12 cellular contexts compared by ENCODE assay signal in the genomic region with DNA sequence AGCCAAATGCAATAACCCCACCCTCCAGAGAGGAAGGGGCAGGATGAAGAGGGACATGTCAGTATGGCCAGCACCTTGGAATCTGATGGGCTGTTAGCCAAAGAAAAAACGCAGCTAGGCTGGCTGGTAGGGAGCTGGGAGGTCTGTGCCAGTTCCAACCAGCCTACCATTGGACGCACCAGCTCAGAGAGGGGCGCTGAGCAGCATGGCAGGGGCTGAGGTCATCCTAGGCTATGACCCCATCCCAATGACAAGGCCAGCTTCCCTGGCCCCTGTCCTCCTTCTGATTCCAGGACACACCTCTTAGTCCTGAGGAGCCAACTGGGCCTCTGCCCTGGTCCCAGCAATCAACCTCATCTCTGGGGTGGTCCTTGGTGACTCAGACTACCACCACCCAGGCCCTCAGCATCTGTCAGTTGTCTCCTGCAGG. TPM values are rescaled to one million over a fixed set of nuclear protein-coding genes. Genes with fewer than 3 reads are reported as not detected.
DNase-seq lines count a peak whose midpoint lies in the region; ATAC-seq, FAIRE-seq and TF ChIP-seq lines count a peak whose summit lies in the region.
"Had no signal": no experiment of that assay in that cellular context is flagged by ENCODE, and none has a peak within 500 bp of the region (broad histone marks: within the 10 kb centered on the region; RNA-seq: fewer than 3 reads in every experiment).

No MANE protein-coding gene starts in this region.

- no peak for ATAC-seq in HG03139 (IDR thresholded peaks at IDR 0.05; ENCODE audit: unreplicated experiment)

- TF ChIP-seq POLR2A in suprapubic skin (IDR thresholded peaks at IDR 0.05): no peak
- TF ChIP-seq POLR2A in H54 (IDR thresholded peaks at IDR 0.05; ENCODE audit: low read depth, low read length): no peak

- H3K36me3 ChIP-seq in GM23248 (ENCODE audit: low read depth) (peaks cover 26% of the 10 kb centered on the region), right atrium auricular region (peaks cover 5% of the 10 kb centered on the region), suprapubic skin (no peaks in the 10 kb centered on the region), small intestine (ENCODE audit: control insufficient read depth in 2 of 2, insufficient read depth in 2 of 2, low read length in 2 of 2) (no peaks in the 10 kb centered on the region)

- H3F3A ChIP-seq in GM23248 (ENCODE audit: insufficient read depth): peaks cover 57% of the 10 kb centered on the region

- TF ChIP-seq EP300 in suprapubic skin (IDR thresholded peaks at IDR 0.05): no peak

- H2AFZ ChIP-seq in GM23248: no peak overlapping the region

- H4K20me1 ChIP-seq in GM23248 (ENCODE audit: insufficient read depth): peaks cover 93% of the 10 kb centered on the region

- H3K4me1 ChIP-seq in GM23248 (ENCODE audit: insufficient read depth): peaks cover 64% of the 10 kb centered on the region
- peaks cover 0 to 98% of the 10 kb centered on the region in 2 donors for H3K4me1 ChIP-seq in right atrium auricular region
- peaks cover 75% of the 10 kb centered on the region for H3K4me1 ChIP-seq in suprapubic skin
- peaks cover 13 to 23% of the 10 kb centered on the region in 2 donors for H3K4me1 ChIP-seq in small intestine (ENCODE audit: control insufficient read depth in 2 of 2, insufficient read depth in 1 of 2, low read depth in 1 of 2, low read length in 1 of 2)

- H3K27me3 ChIP-seq in GM23248 (replicated peaks; ENCODE audit: insufficient read depth) (no peaks in the 10 kb centered on the region), right atrium auricular region (no peaks in the 10 kb centered on the region), suprapubic skin (no peaks in the 10 kb centered on the region), small intestine (ENCODE audit: control insufficient read depth in 2 of 2, insufficient read depth in 2 of 2, low read length in 2 of 2) (no peaks in the 10 kb centered on the region)

- TF ChIP-seq CTCF in right atrium auricular region (IDR thresholded peaks at IDR 0.05) (no peak), suprapubic skin (IDR thresholded peaks at IDR 0.05) (no peak)

- no peak for FAIRE-seq in small intestine (lab: Jason Lieb, UNC)
- FAIRE-seq in H54 (lab: Jason Lieb, UNC): no peak
- FAIRE-seq: GM18507 had no signal

- no peak overlapping the region for H3K9ac ChIP-seq in GM23248

- H3K4me2 ChIP-seq in GM23248 (ENCODE audit: unreplicated experiment): no peak overlapping the region

- no peaks in the 10 kb centered on the region for H3K9me2 ChIP-seq in GM23248 (ENCODE audit: insufficient read depth)

- H3K27ac ChIP-seq in GM23248 (peak overlapping the region; percentile 12; the same call in 1 of the 2 replicates), angular gyrus (ENCODE audit: low read depth, low read length) (peak overlapping the region; percentile 10), right atrium auricular region (peak overlapping the region; percentile 52 to 78), suprapubic skin (peak overlapping the region; percentile 46), small intestine (ENCODE audit: low read depth in 1 of 2, low read length in 1 of 2) (peak overlapping the region in 1 of 2 donors; percentile 42)

- H3K9me3 ChIP-seq in GM23248 (ENCODE audit: low read depth) (no peaks in the 10 kb centered on the region), right atrium auricular region (no peaks in the 10 kb centered on the region), suprapubic skin (no peaks in the 10 kb centered on the region), small intestine (ENCODE audit: control insufficient read depth, low read depth) (no peaks in the 10 kb centered on the region)

- 82 to 92% methylated on average over 3 of the region's 3 CpGs for WGBS in GM23248 (ENCODE audit: low coverage in 1 of 2, low lambda C conversion rate in 2 of 2, missing lambda C conversion rate in 2 of 2), 2 experiments
- 47% methylated on average over 3 of the region's 3 CpGs for WGBS in suprapubic skin
- WGBS in small intestine, 3 donors: 61 to 63% (median 62%) methylated on average over 3 of the region's 3 CpGs

- DNase-seq in GM23248: no peak
- no peak for DNase-seq in right atrium auricular region (ENCODE audit: low spot score)
- no peak for DNase-seq in suprapubic skin (ENCODE audit: low spot score in 2 of 2)
- DNase-seq in small intestine: no peak
- DNase-seq in H54 (ENCODE audit: insufficient read length, low spot score): no peak
- DNase-seq in NOMO-1 treated with DMSO at 0.1 percent for 48 hours (lab: John Stamatoyannopoulos, UW; ENCODE audit: unreplicated experiment): no peak
- DNase-seq: activated CD4-positive, alpha-beta T cell treated with anti-CD3 and anti-CD28 coated beads, Interleukin-2, amount 10 ng/mL, durations not matched to agents 24 days and 14 days; activated naive CD4-positive, alpha-beta T cell treated with anti-CD3 and anti-CD28 coated beads, Interleukin-2, amount 10 ng/mL, durations not matched to agents 7 days and 5 days; SHP77 had no signal

- H3K79me2 ChIP-seq in GM23248 (ENCODE audit: insufficient read depth): peaks cover 100% of the 10 kb centered on the region

- no peak overlapping the region for H3K4me3 ChIP-seq in GM23248
- no peak overlapping the region for H3K4me3 ChIP-seq in right atrium auricular region
- no peak overlapping the region for H3K4me3 ChIP-seq in suprapubic skin
- H3K4me3 ChIP-seq in small intestine (ENCODE audit: low read depth in 1 of 2, low read length in 2 of 2): no peak overlapping the region

- in situ Hi-C loops in GM23248 (cut with MboI): no loop called here

RNA-seq across cellular contexts. Expression of a gene that starts 12.2 kb away (rescaled TPM):
- 403 and 414 TPM in 2 replicates for total RNA-seq in GM23248 (2014; rRNA removed; shearing (Covaris generic))
- polyA plus RNA-seq in GM23248 (2016; fragmentation: Nextera tagmentation; extraction: Ambion mirVana) (593 and 597 TPM in 2 replicates), small intestine (10 to 100 TPM in 2 of 3 donors, 1 to 10 TPM in 1; 6.7 to 55.9 (median 10.3) TPM)
- total RNA-seq in right atrium auricular region (100 to 1,000 TPM; 170 to 316 TPM), suprapubic skin (100 to 1,000 TPM in 2 of 4 donors, 10 to 100 TPM in 2; 76.8 to 117 (median 94.0) TPM)
